Comparison of ENCODE assay signal across 12 cellular contexts in the genomic region with DNA sequence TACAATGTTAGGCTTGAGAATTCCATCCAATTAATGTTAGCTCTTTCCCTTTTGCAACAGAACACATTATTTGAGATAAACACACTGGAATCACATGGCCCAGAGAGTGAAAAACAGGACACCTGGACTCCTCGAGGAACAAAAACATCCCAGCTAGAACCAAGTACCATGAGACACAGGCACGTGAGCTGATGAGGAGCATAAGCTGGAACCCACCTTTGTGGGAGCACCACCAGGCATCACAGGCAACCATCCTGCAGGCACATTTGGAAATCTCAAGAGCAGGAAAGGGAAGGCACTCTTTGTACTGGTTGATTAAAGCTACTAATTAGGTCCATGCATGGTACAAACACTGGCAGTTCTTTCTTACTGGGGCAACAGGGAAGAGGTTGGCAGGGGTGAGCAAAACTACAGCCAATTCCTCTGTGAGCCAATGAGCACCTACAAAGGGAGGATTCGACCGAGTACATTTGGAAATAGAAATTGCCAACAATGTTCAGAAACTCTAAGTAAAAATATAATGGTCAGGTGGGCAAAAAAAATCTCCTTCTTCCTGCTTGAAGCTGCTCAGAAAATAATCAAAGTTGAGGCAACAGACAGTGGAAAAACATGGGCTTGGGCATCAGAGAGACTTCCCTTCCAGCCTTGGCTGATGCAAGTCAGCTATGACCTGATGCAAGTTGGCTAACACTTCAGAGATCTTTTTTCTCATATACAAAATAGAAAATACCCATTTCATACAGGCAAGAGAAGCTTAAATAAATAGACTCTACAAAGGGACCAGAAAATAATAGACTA.
DNase-seq lines count a peak whose midpoint lies in the region; ATAC-seq and TF ChIP-seq lines count a peak whose summit lies in the region.
"Had no signal": no experiment of that assay in that cellular context is flagged by ENCODE, and none has a peak within 500 bp of the region (broad histone marks: within the 10 kb centered on the region; RNA-seq: fewer than 3 reads in every experiment).

No MANE protein-coding gene starts in this region.

- no peaks in the 10 kb centered on the region for H3K36me3 Mint-ChIP-seq in type B pancreatic cell
- H3K36me3 Mint-ChIP-seq: activated naive CD4-positive, alpha-beta T cell treated with anti-CD3 and anti-CD28 coated beads, Interleukin-2, amount 50 U/mL, for 72 hours had no signal

- no peak overlapping the region for H3K27ac Mint-ChIP-seq in type B pancreatic cell
- H3K27ac Mint-ChIP-seq: activated naive CD4-positive, alpha-beta T cell treated with anti-CD3 and anti-CD28 coated beads, Interleukin-2, amount 50 U/mL, for 72 hours; stimulated activated naive CD8-positive, alpha-beta T cell treated with anti-CD3 and anti-CD28 coated beads, Interleukin-15, amount 100 ng/mL, for 72 hours had no signal

- no peak overlapping the region for H3K4me3 ChIP-seq in AG10803 (ENCODE audit: low read length)
- H3K4me3 ChIP-seq: lower lobe of right lung, skin epidermis had no signal

- no peak for ATAC-seq in HG03565 (IDR thresholded peaks at IDR 0.05; ENCODE audit: unreplicated experiment)
- ATAC-seq: activated naive CD4-positive, alpha-beta T cell treated with anti-CD3 and anti-CD28 coated beads, Interleukin-2, amount 50 U/mL, for 72 hours; lower lobe of right lung; stimulated activated naive CD8-positive, alpha-beta T cell treated with anti-CD3 and anti-CD28 coated beads, Interleukin-15, amount 100 ng/mL, for 72 hours had no signal

- DNase-seq in AG10803 (ENCODE audit: low read depth) = peak; percentile 71
- DNase-seq in NCI-H446 treated with DMSO at 0.1 percent for 48 hours (lab: John Stamatoyannopoulos, UW) = peak; percentile 84
- peak; percentile 39 for DNase-seq in dedifferentiated amniotic fluid mesenchymal stem cell (ENCODE audit: extremely low spot score)
- DNase-seq in medulla oblongata (ENCODE audit: extremely low spot score) = peak; percentile 34
- DNase-seq in type B pancreatic cell (ENCODE audit: extremely low spot score, unreplicated experiment) = no peak
- DNase-seq in 8988T = no peak
- DNase-seq in HuH-7 (ENCODE audit: low spot score) = no peak
- DNase-seq: lower lobe of right lung; stimulated activated naive CD8-positive, alpha-beta T cell treated with anti-CD3 and anti-CD28 coated beads, Interleukin-15, amount 100 ng/mL, for 72 hours had no signal

- TF ChIP-seq CTCF in AG10803 (conservative IDR thresholded peaks at IDR 0.05; ENCODE audit: low read length) = no peak
- no peak for TF ChIP-seq CTCF in type B pancreatic cell (conservative IDR thresholded peaks at IDR 0.05)

- no peak overlapping the region for H3K4me3 Mint-ChIP-seq in type B pancreatic cell
- H3K4me3 Mint-ChIP-seq: stimulated activated naive CD8-positive, alpha-beta T cell treated with anti-CD3 and anti-CD28 coated beads, Interleukin-15, amount 100 ng/mL, for 72 hours had no signal

- H3K27me3 Mint-ChIP-seq in type B pancreatic cell = no peaks in the 10 kb centered on the region
- H3K27me3 Mint-ChIP-seq: stimulated activated naive CD8-positive, alpha-beta T cell treated with anti-CD3 and anti-CD28 coated beads, Interleukin-15, amount 100 ng/mL, for 72 hours had no signal

- peaks cover under 1% of the 10 kb centered on the region for H3K9me3 Mint-ChIP-seq in type B pancreatic cell
- H3K9me3 Mint-ChIP-seq: stimulated activated naive CD8-positive, alpha-beta T cell treated with anti-CD3 and anti-CD28 coated beads, Interleukin-15, amount 100 ng/mL, for 72 hours had no signal

- peaks cover 5% of the 10 kb centered on the region for H3K4me1 Mint-ChIP-seq in type B pancreatic cell (ENCODE audit: unreplicated experiment)
- H3K4me1 Mint-ChIP-seq: stimulated activated naive CD8-positive, alpha-beta T cell treated with anti-CD3 and anti-CD28 coated beads, Interleukin-15, amount 100 ng/mL, for 72 hours had no signal

Comparison
In these comparisons a context has a peak if more than half of its experiments do, and no peak if none do; other contexts are left out.
1. DNase-seq: peak in AG10803 (single experiment), NCI-H446 treated with DMSO at 0.1 percent for 48 hours (single experiment), dedifferentiated amniotic fluid mesenchymal stem cell (single experiment) and medulla oblongata (single experiment); none in type B pancreatic cell (single experiment), 8988T (single experiment) and HuH-7 (single experiment).